Comparison of ENCODE assay signal across 1 cellular context in genomic region chr1:23562138-23562819, GRCh38.
TF ChIP-seq lines count a peak whose summit lies in the region.

No MANE protein-coding gene starts in this region.

TF ChIP-seq in K562, 482 proteins besides CTCF, POLR2A, EP300 and RAD21 (continued from another document and continues in another):
- no peak for TF ChIP-seq PRDM10 (IDR thresholded peaks at IDR 0.05; ENCODE audit: partially characterized antibody)
- no peak for TF ChIP-seq HMBOX1 (IDR thresholded peaks at IDR 0.05)
- TF ChIP-seq SMARCC2 (IDR thresholded peaks at IDR 0.05; ENCODE audit: low read depth), result no peak
- TF ChIP-seq NCOA1 (IDR thresholded peaks at IDR 0.05; ENCODE audit: low read depth), result peak; percentile 62
- TF ChIP-seq NFRKB (IDR thresholded peaks at IDR 0.05; ENCODE audit: low read depth), result peak; percentile 58; the same call in 1 of the 2 replicates
- TF ChIP-seq MXI1 (IDR thresholded peaks at IDR 0.05; ENCODE audit: low read depth, low read length), result peak; percentile 86
- no peak; the same call in 1 of the 2 replicates for TF ChIP-seq NCOR1 (IDR thresholded peaks at IDR 0.05)
- TF ChIP-seq CTCFL (IDR thresholded peaks at IDR 0.05; ENCODE audit: borderline replicate concordance, insufficient read depth, low read depth, low read length, poor library complexity, severe bottlenecking), result no peak
- peak; percentile 40; the same call in 1 of the 2 replicates for TF ChIP-seq ATF3 (IDR thresholded peaks at IDR 0.05)
- TF ChIP-seq ATF3 (CRISPR knock-in tag; conservative IDR thresholded peaks at IDR 0.05), result no peak
- TF ChIP-seq XRCC4 (IDR thresholded peaks at IDR 0.05; ENCODE audit: extremely low read depth, insufficient read depth, insufficient read length), result no peak
- TF ChIP-seq FUS (optimal IDR thresholded peaks at IDR 0.05; ENCODE audit: low read depth, low read length), result no peak
- no peak for TF ChIP-seq ZNF175 (CRISPR knock-in tag; IDR thresholded peaks at IDR 0.05; ENCODE audit: low read depth)
- TF ChIP-seq CCNT2 (IDR thresholded peaks at IDR 0.05; ENCODE audit: borderline replicate concordance, extremely low read depth, insufficient read length, low read depth, low read length), result peak; percentile 82
- no peak for TF ChIP-seq GABPB2 (CRISPR knock-in tag; conservative IDR thresholded peaks at IDR 0.05)
- TF ChIP-seq MNT (conservative IDR thresholded peaks at IDR 0.05), result peak; percentile 65 to 87
- no peak for TF ChIP-seq ETV5 (CRISPR knock-in tag; IDR thresholded peaks at IDR 0.05; ENCODE audit: low read depth)
- TF ChIP-seq NFYB (IDR thresholded peaks at IDR 0.05; ENCODE audit: extremely low read depth, insufficient read length), result peak; percentile 35
- TF ChIP-seq MTA2 (IDR thresholded peaks at IDR 0.05; ENCODE audit: low read depth), result peak; percentile 15; the same call in 1 of the 2 replicates
- no peak for TF ChIP-seq STAG1 (CRISPR knock-in tag; IDR thresholded peaks at IDR 0.05; ENCODE audit: borderline replicate concordance)
- TF ChIP-seq CUX1 (CRISPR knock-in tag; IDR thresholded peaks at IDR 0.05), result no peak
- no peak for TF ChIP-seq E2F6 (IDR thresholded peaks at IDR 0.05; ENCODE audit: borderline replicate concordance in 1 of 2, extremely low read depth in 1 of 2, insufficient read depth in 1 of 2, insufficient read length in 1 of 2, low read depth in 1 of 2, low read length in 1 of 2, poor library complexity in 1 of 2, severe bottlenecking in 1 of 2)
- no peak for TF ChIP-seq ZNF444 (CRISPR knock-in tag; IDR thresholded peaks at IDR 0.05)
- no peak for TF ChIP-seq MTF1 (CRISPR knock-in tag; IDR thresholded peaks at IDR 0.05; ENCODE audit: borderline replicate concordance)
- no peak for TF ChIP-seq ZNF699 (CRISPR knock-in tag; IDR thresholded peaks at IDR 0.05; ENCODE audit: insufficient replicate concordance)
- no peak for TF ChIP-seq ZBTB26 (CRISPR knock-in tag; IDR thresholded peaks at IDR 0.05)
- no peak for TF ChIP-seq PTRF (tag; IDR thresholded peaks at IDR 0.05)
- TF ChIP-seq CHCHD3 (CRISPR knock-in tag; IDR thresholded peaks at IDR 0.05), result no peak
- no peak for TF ChIP-seq ZNF354B (CRISPR knock-in tag; IDR thresholded peaks at IDR 0.05)
- 0 out of 2 replicates have a peak, but pooled peaks have one; percentile 26 for TF ChIP-seq CREB3L1 (IDR thresholded peaks at IDR 0.05; ENCODE audit: borderline replicate concordance, low read depth)
- no peak for TF ChIP-seq NFE2 (IDR thresholded peaks at IDR 0.05; ENCODE audit: low read depth)
- peak; percentile 63 for TF ChIP-seq HDAC2 (IDR thresholded peaks at IDR 0.05)
- TF ChIP-seq ZNF384 (IDR thresholded peaks at IDR 0.05; ENCODE audit: low read depth, low read length), result peak; percentile 65; the same call in 1 of the 2 replicates
- no peak for TF ChIP-seq KLF1 (tag; IDR thresholded peaks at IDR 0.05)
- no peak for TF ChIP-seq CBX2 (IDR thresholded peaks at IDR 0.05; ENCODE audit: insufficient read depth, low read length, poor library complexity, severe bottlenecking)
- peak; percentile 51 for TF ChIP-seq TCF3 (CRISPR knock-in tag; IDR thresholded peaks at IDR 0.05)
- TF ChIP-seq YY1 (IDR thresholded peaks at IDR 0.05; ENCODE audit: borderline replicate concordance in 1 of 3, control insufficient read depth in 1 of 3, extremely low read depth in 1 of 3, insufficient read depth in 3 of 3, insufficient read length in 1 of 3, insufficient replicate concordance in 2 of 3, low read depth in 1 of 3, low read length in 2 of 3), result no peak
- TF ChIP-seq MTA3 (IDR thresholded peaks at IDR 0.05; ENCODE audit: borderline replicate concordance), result peak; percentile 74; the same call in 1 of the 2 replicates
- TF ChIP-seq DACH1 (IDR thresholded peaks at IDR 0.05; ENCODE audit: partially characterized antibody), result peak; percentile 94
- TF ChIP-seq FOSL1 (tag; conservative IDR thresholded peaks at IDR 0.05), result no peak
